8 cellular contexts compared by ENCODE assay signal in the genomic region with DNA sequence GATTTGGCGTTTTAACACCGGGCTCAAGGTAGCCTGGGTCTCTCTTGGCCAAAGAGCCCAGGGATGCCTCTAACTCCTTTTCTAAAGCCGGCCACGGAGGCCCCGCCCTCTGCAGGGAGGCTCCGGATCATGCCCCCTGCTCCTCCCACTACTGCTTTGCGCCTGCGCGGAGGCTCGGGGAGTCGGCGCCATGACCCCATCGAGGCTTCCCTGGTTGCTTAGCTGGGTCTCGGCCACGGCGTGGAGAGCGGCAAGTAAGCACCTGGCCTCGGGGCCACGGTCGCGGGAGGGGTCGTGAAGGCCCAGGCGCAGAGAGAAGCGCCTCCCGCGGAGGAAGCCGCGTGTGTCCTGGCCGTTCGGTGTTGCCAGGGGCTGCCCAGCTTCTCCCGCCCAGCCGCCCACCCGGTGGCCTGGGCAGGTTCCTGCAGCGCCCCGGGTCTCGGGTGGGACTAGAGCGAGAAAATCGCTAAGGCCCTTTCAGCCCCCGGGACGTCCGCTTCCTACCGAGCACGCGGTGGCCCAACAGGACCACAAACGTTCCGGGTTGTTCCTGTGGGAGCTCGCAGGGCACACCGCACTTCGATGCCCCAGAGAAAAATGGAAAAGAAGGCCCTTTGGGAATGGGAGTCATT. TPM values are rescaled to one million over a fixed set of nuclear protein-coding genes. Genes with fewer than 3 reads are reported as not detected.
A peak's percentile ranks its signal among the peaks of the same experiment; 100 is the strongest.
DNase-seq lines count a peak whose midpoint lies in the region; ATAC-seq and TF ChIP-seq lines count a peak whose summit lies in the region.

SDHAF4 (plus strand) TSS at position 180 of the 632 bp plus-strand sequence; CDS start at position 191, 11 bp downstream.

- H3K9me3 ChIP-seq in suprapubic skin: no peaks in the 10 kb centered on the region

- WGBS in suprapubic skin: under 1% methylated on average over 26 of the region's 49 CpGs

- H3K27me3 ChIP-seq in suprapubic skin: no peaks in the 10 kb centered on the region

- TF ChIP-seq CTCF in GM10248 (IDR thresholded peaks at IDR 0.05; ENCODE audit: control extremely low read depth, extremely low read depth, low read depth, missing control alignments) (no peak), NB4 (IDR thresholded peaks at IDR 0.05; ENCODE audit: low read depth, low read length) (no peak), suprapubic skin (IDR thresholded peaks at IDR 0.05) (no peak)

- CTCF ChIA-PET in GM10248 (lab: Yijun Ruan, JAX): interaction anchor here (1.4 to 1.7 kb wide), 6 partner anchors 8 to 293 kb away, joined by 3 to 5 read pairs (median 4); no protein-coding TSS in a partner anchor

- H3K4me3 ChIP-seq in NB4 (ENCODE audit: low read depth, low read length) (peak within 1 kb of the TSS; percentile 91), suprapubic skin (peak within 1 kb of the TSS; percentile 69)

- H3K4me1 ChIP-seq in suprapubic skin: peaks cover 15% of the 10 kb centered on the region

- DNase-seq in GM10248 (ENCODE audit: extremely low spot score) (peak; percentile 98), NB4 (ENCODE audit: low read depth) (peak; percentile 91), SK-N-DZ (ENCODE audit: low spot score) (peak; percentile 94), glomerular endothelial cell (ENCODE audit: extremely low read depth, low read depth, low spot score) (peak; percentile 27), occipital lobe (lab: John Stamatoyannopoulos, UW) (peak; percentile 92), suprapubic skin (ENCODE audit: low spot score in 2 of 2) (peak; percentile 95 to 96)
- peak; percentile 97 for DNase-seq in activated naive CD4-positive, alpha-beta T cell treated with anti-CD3 and anti-CD28 coated beads, Interleukin-2, amount 50 U/mL, for 16 hours

- TF ChIP-seq EP300 in suprapubic skin (IDR thresholded peaks at IDR 0.05): no peak

- POLR2A ChIA-PET in GM10248 (lab: Yijun Ruan, JAX): no interaction called here

- peak; percentile 95 for TF ChIP-seq POLR2A in NB4 (IDR thresholded peaks at IDR 0.05; ENCODE audit: extremely low read depth, insufficient read length)
- peak in 1 of 2 donors; percentile 44 for TF ChIP-seq POLR2A in suprapubic skin (IDR thresholded peaks at IDR 0.05)

- H3K36me3 ChIP-seq in suprapubic skin: no peaks in the 10 kb centered on the region

- peak within 1 kb of the TSS; percentile 80 for H3K27ac ChIP-seq in suprapubic skin

- peak; percentile 99 for ATAC-seq in HG02571 (IDR thresholded peaks at IDR 0.05; ENCODE audit: unreplicated experiment)

RNA-seq across cellular contexts. Expression of gene SDHAF4, which starts in this region (rescaled TPM):
- 8.5 and 17.1 TPM in 2 replicates for polyA plus RNA-seq in SK-N-DZ (2014; cell fraction: cytosol; rRNA removed)
- 10.9 and 27.4 TPM in 2 replicates for polyA plus RNA-seq in SK-N-DZ (2014; cell fraction: nucleus; rRNA removed)
- total RNA-seq in glomerular endothelial cell: 5.3 and 8.1 TPM in 2 replicates
- 19.2 TPM for total RNA-seq in occipital lobe
- total RNA-seq in suprapubic skin: 10 to 100 TPM in 1 of 4 donors, 1 to 10 TPM in 3; 3.8 to 12.5 (median 6.6) TPM

Comparison
In these comparisons a context has a peak if more than half of its experiments do, and no peak if none do; other contexts are left out.
1. Peak in every context shown above with its lines: DNase-seq, ATAC-seq, H3K4me3 ChIP-seq and H3K27ac ChIP-seq.
2. DNase-seq: peak in every context shown above with its lines; median percentile 98 in GM10248; 97 in activated naive CD4-positive, alpha-beta T cell treated with anti-CD3 and anti-CD28 coated beads, Interleukin-2, amount 50 U/mL, for 16 hours; 96 in suprapubic skin; 94 in SK-N-DZ; 92 in occipital lobe; 91 in NB4; 27 in glomerular endothelial cell.